In the genomic region with DNA sequence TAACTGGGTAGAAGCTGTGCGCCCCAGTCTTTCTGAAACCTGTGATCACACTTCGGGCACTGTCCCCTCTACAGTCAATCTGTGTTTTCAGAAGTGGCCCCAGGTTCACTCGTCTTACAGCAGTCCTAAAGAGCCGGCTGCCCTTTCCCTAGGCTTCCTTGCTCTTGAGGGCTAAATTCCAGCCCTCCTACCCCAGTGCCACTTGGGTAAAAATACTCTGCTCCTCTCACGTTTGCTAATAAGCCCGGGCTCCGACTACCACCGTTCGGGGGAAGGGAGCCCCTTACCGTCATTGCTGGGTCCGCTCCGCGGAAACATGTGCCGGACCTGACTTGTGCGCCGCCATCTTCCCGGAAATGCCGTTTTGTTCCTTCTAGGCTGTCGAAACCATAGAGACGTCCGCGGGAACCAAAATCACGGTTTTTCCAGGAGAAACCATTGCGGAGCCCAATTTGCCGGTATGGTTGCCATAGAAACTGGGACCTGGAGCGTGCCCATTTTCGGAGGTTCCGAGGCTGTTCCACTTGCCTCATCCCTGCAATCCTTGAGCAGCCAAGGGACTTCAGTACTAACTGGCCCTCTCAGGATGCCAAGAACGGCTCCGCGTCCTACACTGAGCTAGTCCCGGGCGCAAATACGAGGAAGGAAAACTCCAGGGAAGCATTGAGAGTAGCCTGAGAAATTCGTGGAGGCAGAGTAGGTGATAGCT, we compare ENCODE assay signal across 8 cellular contexts. TPM values are rescaled to one million over a fixed set of nuclear protein-coding genes. Genes with fewer than 3 reads are reported as not detected.
DNase-seq lines count a peak whose midpoint lies in the region; ATAC-seq, FAIRE-seq and TF ChIP-seq lines count a peak whose summit lies in the region.

A gene (minus strand): TSS at position 358 of the 709 bp plus-strand sequence.

- CTCF ChIA-PET in IMR-90 (lab: Yijun Ruan, JAX) = interaction anchor here (1.0 kb wide), 1 partner anchor 155 kb away, joined by 4 read pairs; no protein-coding TSS in a partner anchor

- H4K20me1 ChIP-seq in IMR-90 (ENCODE audit: insufficient read depth, low read length) = no peaks in the 10 kb centered on the region

- H3K9me1 ChIP-seq in IMR-90 (ENCODE audit: insufficient read depth, low read length) = peaks cover 14% of the 10 kb centered on the region

- peak within 1 kb of the TSS; percentile 68 for H2AK9ac ChIP-seq in IMR-90 (replicated peaks; ENCODE audit: low read depth, low read length, poor library complexity)

- peak; percentile 67 for ATAC-seq in GM18867 (IDR thresholded peaks at IDR 0.05; ENCODE audit: unreplicated experiment)
- peak; percentile 95 for ATAC-seq in IMR-90 (ENCODE audit: low read depth)

- peak within 1 kb of the TSS; percentile 67 for H3K56ac ChIP-seq in IMR-90 (ENCODE audit: extremely low read depth, insufficient read depth, low read length)

- peak within 1 kb of the TSS; percentile 72 for H4K91ac ChIP-seq in IMR-90 (ENCODE audit: insufficient read depth, low read depth, low read length)

- peak within 1 kb of the TSS; percentile 88 for H3K14ac ChIP-seq in IMR-90 (replicated peaks; ENCODE audit: low read depth, low read length)

- peak within 1 kb of the TSS; percentile 66 for H3K9ac ChIP-seq in IMR-90 (ENCODE audit: low read depth, low read length)

- peak within 1 kb of the TSS; percentile 41 for H2AK5ac ChIP-seq in IMR-90 (ENCODE audit: low read depth, low read length)

- peak within 1 kb of the TSS; percentile 86 for H3K4me2 ChIP-seq in IMR-90 (ENCODE audit: low read depth, low read length)

- in situ Hi-C loops in IMR-90 (cut with MboI; ENCODE audit: low sequenced_read_pairs) = no loop called here

- BruUV-seq in IMR-90 (replicated peaks; lab: Mats Ljungman, UMichigan) = no TSS peak

- H3K18ac ChIP-seq in IMR-90 (ENCODE audit: low read depth, low read length) = peak within 1 kb of the TSS; percentile 0; the same call in 1 of the 2 replicates

- POLR2A ChIA-PET in IMR-90 (lab: Charles Lee; ENCODE audit: unreplicated experiment) = no interaction called here

- peak within 1 kb of the TSS; percentile 82 for H3K4ac ChIP-seq in IMR-90 (ENCODE audit: low read depth, low read length)

- peaks cover 16% of the 10 kb centered on the region for H3K36me3 ChIP-seq in IMR-90 (ENCODE audit: control insufficient read depth, insufficient read depth, low read length)

- peak; percentile 86 for TF ChIP-seq POLR2A in IMR-90 (IDR thresholded peaks at IDR 0.05; ENCODE audit: low read depth, low read length)

- H2BK120ac ChIP-seq in IMR-90 (ENCODE audit: low read depth, low read length) = peak within 1 kb of the TSS; percentile 67; the same call in 1 of the 2 replicates

- 0 out of 2 replicates have a peak, but pooled peaks cover 4% of the 10 kb centered on the region for H3K4me1 ChIP-seq in IMR-90 (ENCODE audit: control insufficient read depth, insufficient read depth, low read length)

- peak within 1 kb of the TSS; percentile 56 for H4K5ac ChIP-seq in IMR-90 (ENCODE audit: low read depth, low read length)

- peak within 1 kb of the TSS; percentile 78 to 90 for H4K8ac ChIP-seq in IMR-90 (ENCODE audit: low read depth in 2 of 2, low read length in 2 of 2)

- intact Hi-C loops in IMR-90 (cut with micrococcal nuclease) = loop anchor here (2.0 kb wide), 1 partner anchor 144 kb away; no protein-coding TSS in a partner anchor

- DNase-seq in IMR-90 = peak; percentile 92
- peak; percentile 92 for DNase-seq in OCI-M1 (lab: John Stamatoyannopoulos, UW)
- peak; percentile 67 for DNase-seq in activated T-cell treated with anti-CD3 and anti-CD28 coated beads for 4 hours
- DNase-seq in epithelial cell of proximal tubule (ENCODE audit: low read depth) = peak; percentile 52
- DNase-seq in mucosa of gallbladder (ENCODE audit: low spot score) = peak; percentile 79
- peak; percentile 63 for DNase-seq in stimulated activated CD8-positive, alpha-beta memory T cell treated with anti-CD3 and anti-CD28 coated beads, Interleukin-4, amount 100 ng/mL, for 24 hours (ENCODE audit: low read depth)

- peaks cover 16 to 53% of the 10 kb centered on the region in 2 experiments; a peak in 3 of 4 replicates for H3K79me1 ChIP-seq in IMR-90 (ENCODE audit: low read depth in 1 of 2, low read length in 2 of 2)

- H3K27me3 ChIP-seq in IMR-90 (ENCODE audit: control insufficient read depth, insufficient read depth, low read length) = no peaks in the 10 kb centered on the region

- TF ChIP-seq RAD21 in IMR-90 (IDR thresholded peaks at IDR 0.05; ENCODE audit: low read length) = no peak

- WGBS in IMR-90 (ENCODE audit: extremely low coverage in 2 of 2, insufficient read length in 1 of 2), 2 experiments = 0% methylated on average over 23 of the region's 35 CpGs; no CpG with 5 or more reads in 1 of the 2 experiments

- peak; percentile 91 for FAIRE-seq in A204.1 (lab: Jason Lieb, UNC)

- H3K23ac ChIP-seq in IMR-90 (ENCODE audit: low read depth, low read length) = peak within 1 kb of the TSS; percentile 75

- H3K4me3 ChIP-seq in IMR-90 (ENCODE audit: insufficient read depth, low read depth, low read length) (peak within 1 kb of the TSS; percentile 78), epithelial cell of proximal tubule (ENCODE audit: low read depth, low read length) (peak within 1 kb of the TSS; percentile 65)

- peak within 1 kb of the TSS; percentile 7; the same call in 1 of the 3 replicates for H2BK15ac ChIP-seq in IMR-90 (ENCODE audit: low read depth, low read length)

- H3K9me3 ChIP-seq in IMR-90 (ENCODE audit: control insufficient read depth, insufficient read depth, low read length) = no peaks in the 10 kb centered on the region

- H2BK5ac ChIP-seq in IMR-90 (ENCODE audit: low read depth, low read length, poor library complexity, severe bottlenecking) = peak within 1 kb of the TSS; percentile 18

- H2AFZ ChIP-seq in IMR-90 (replicated peaks; ENCODE audit: low read length, poor library complexity) = peak within 1 kb of the TSS; percentile 97

- dilution Hi-C loops in IMR-90 (cut with HindIII; ENCODE audit: low sequenced_read_pairs, unreplicated experiment) = no loop called here

- peak within 1 kb of the TSS; percentile 54 for H3K27ac ChIP-seq in IMR-90 (ENCODE audit: insufficient read depth, low read length)

- no peak within 1 kb of the TSS for H2BK20ac ChIP-seq in IMR-90 (ENCODE audit: low read depth, low read length)

- TF ChIP-seq CTCF in IMR-90 (conservative IDR thresholded peaks at IDR 0.05; ENCODE audit: low read depth, low read length) (no peak), epithelial cell of proximal tubule (conservative IDR thresholded peaks at IDR 0.05; ENCODE audit: low read depth, low read length) (no peak)

TF ChIP-seq in IMR-90, 13 proteins besides CTCF, POLR2A, EP300 and RAD21:
- TF ChIP-seq FOS (IDR thresholded peaks at IDR 0.05; ENCODE audit: low read depth, low read length) (no peak), RFX5 (IDR thresholded peaks at IDR 0.05; ENCODE audit: low read depth, low read length) (no peak), CEBPB (IDR thresholded peaks at IDR 0.05; ENCODE audit: low read depth, low read length) (peak; percentile 58; the same call in 1 of the 2 replicates), BHLHE40 (IDR thresholded peaks at IDR 0.05; ENCODE audit: low read depth, low read length) (peak; percentile 45; the same call in 1 of the 2 replicates), MXI1 (IDR thresholded peaks at IDR 0.05; ENCODE audit: borderline replicate concordance, low read depth, low read length) (peak; percentile 100)

RNA-seq across cellular contexts. Expression of the gene that starts here (rescaled TPM):
- total RNA-seq in IMR-90 (2012; rRNA removed) = 30.8 and 41.8 TPM in 2 replicates
- 26.6 and 32.6 TPM in 2 replicates for polyA plus RNA-seq in IMR-90 (2012; rRNA removed)
- polyA plus RNA-seq in IMR-90 (2012; cell fraction: cytosol; rRNA removed) = 13.1 and 14.7 TPM in 2 replicates
- 16.3 and 33.1 TPM in 2 replicates for polyA plus RNA-seq in IMR-90 (2012; cell fraction: nucleus; rRNA removed; ENCODE audit: low replicate concordance)
- total RNA-seq in epithelial cell of proximal tubule = 15.9 and 22.9 TPM in 2 replicates
- 12.6 TPM for total RNA-seq in mucosa of gallbladder

Comparison
In these comparisons a context has a peak if more than half of its experiments do, and no peak if none do; other contexts are left out.
1. Peak in every context shown above with its lines: DNase-seq, ATAC-seq, H3K4me3 ChIP-seq and H3K27ac ChIP-seq.